Comparison of ENCODE assay signal across 8 cellular contexts in genomic region chr19:6199240-6199983, GRCh38.
DNase-seq lines count a peak whose midpoint lies in the region; ATAC-seq and TF ChIP-seq lines count a peak whose summit lies in the region.

No MANE protein-coding gene starts in this region.

- TF ChIP-seq CTCF in BE2C (IDR thresholded peaks at IDR 0.05; ENCODE audit: low read depth, low read length) = 0 out of 2 replicates have a peak, but pooled peaks have one; percentile 22
- TF ChIP-seq CTCF in colonic mucosa (IDR thresholded peaks at IDR 0.05) = no peak

- peak; percentile 98 for DNase-seq in BE2C
- peak; percentile 98 for DNase-seq in NCI-H510A treated with DMSO at 0.1 percent for 48 hours (lab: John Stamatoyannopoulos, UW)
- peak; percentile 99 for DNase-seq in activated CD4-positive, alpha-beta T cell treated with anti-CD3 and anti-CD28 coated beads for 4 hours
- peak; percentile 98 for DNase-seq in colonic mucosa
- DNase-seq in kidney tubule cell (ENCODE audit: low spot score) = peak; percentile 98
- peak; percentile 98 to 99 for DNase-seq in stimulated activated CD4-positive, alpha-beta T cell treated with anti-CD3 and anti-CD28 coated beads, Interleukin-1b, Interleukin-23, amount 100 ng/mL, for 1 hour (ENCODE audit: low read depth in 2 of 2)

- peak; percentile 78 for TF ChIP-seq POLR2A in GM19193 (IDR thresholded peaks at IDR 0.05; ENCODE audit: extremely low read depth, insufficient read depth, insufficient read length)

- H3K4me1 ChIP-seq in BE2C (no peaks in the 10 kb centered on the region), colonic mucosa (peaks cover 4% of the 10 kb centered on the region)

- peak; percentile 83 for ATAC-seq in HG03439 (IDR thresholded peaks at IDR 0.05; ENCODE audit: unreplicated experiment)

- H3K36me3 ChIP-seq in BE2C (no peaks in the 10 kb centered on the region), colonic mucosa (no peaks in the 10 kb centered on the region)

- H3K27me3 ChIP-seq in BE2C (no peaks in the 10 kb centered on the region), colonic mucosa (no peaks in the 10 kb centered on the region)

- peak overlapping the region; percentile 81 to 90 for H3K9ac ChIP-seq in colonic mucosa (ENCODE audit: low read depth in 2 of 2, low read length in 2 of 2)

- H3K4me3 ChIP-seq in BE2C (ENCODE audit: low read depth, low read length) = peak overlapping the region; percentile 58
- peak overlapping the region; percentile 74 for H3K4me3 ChIP-seq in colonic mucosa

- intact Hi-C loops in colonic mucosa (cut with DNase I) = no loop called here

- H3K9me3 ChIP-seq in BE2C (no peaks in the 10 kb centered on the region), colonic mucosa (no peaks in the 10 kb centered on the region)

- peak overlapping the region; percentile 65 for H3K27ac ChIP-seq in colonic mucosa

Comparison
In these comparisons a context has a peak if more than half of its experiments do, and no peak if none do; other contexts are left out.
1. Peak in every context shown above with its lines: DNase-seq, ATAC-seq, H3K4me3 ChIP-seq and H3K27ac ChIP-seq.